In the genomic region with DNA sequence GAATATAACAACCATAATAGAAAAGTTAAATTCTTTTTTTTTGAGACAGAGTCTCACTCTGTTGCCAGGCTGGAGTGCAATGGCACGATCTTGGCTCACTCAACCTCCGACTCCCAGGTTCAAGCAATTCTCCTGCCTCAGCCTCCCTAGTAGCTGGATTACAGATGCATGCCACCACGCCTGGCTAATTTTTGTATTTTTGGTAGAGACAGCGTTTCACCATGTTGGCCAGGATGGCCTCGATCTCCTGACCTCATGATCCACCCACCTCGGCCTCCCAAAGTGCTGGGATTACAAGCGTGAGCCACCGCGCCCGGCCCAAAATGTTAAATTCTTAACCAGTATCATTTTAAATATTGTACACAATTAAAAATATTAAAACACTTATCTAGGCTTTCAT, we compare ENCODE assay signal across 5 cellular contexts. TPM values are rescaled to one million over a fixed set of nuclear protein-coding genes. Genes with fewer than 3 reads are reported as not detected.
"Had no signal": no experiment of that assay in that cellular context is flagged by ENCODE, and none has a peak within 500 bp of the region (broad histone marks: within the 10 kb centered on the region; RNA-seq: fewer than 3 reads in every experiment).

No MANE protein-coding gene starts in this region.

RNA-seq across cellular contexts. Expression of a gene that starts 35.3 kb away (rescaled TPM):
- total RNA-seq: HepG2, HT-29, HT1080, IMR-90 had no signal
- polyA plus RNA-seq: HepG2, IgD-negative memory B cell, IMR-90 had no signal
